8 cellular contexts compared by ENCODE assay signal in the genomic region with DNA sequence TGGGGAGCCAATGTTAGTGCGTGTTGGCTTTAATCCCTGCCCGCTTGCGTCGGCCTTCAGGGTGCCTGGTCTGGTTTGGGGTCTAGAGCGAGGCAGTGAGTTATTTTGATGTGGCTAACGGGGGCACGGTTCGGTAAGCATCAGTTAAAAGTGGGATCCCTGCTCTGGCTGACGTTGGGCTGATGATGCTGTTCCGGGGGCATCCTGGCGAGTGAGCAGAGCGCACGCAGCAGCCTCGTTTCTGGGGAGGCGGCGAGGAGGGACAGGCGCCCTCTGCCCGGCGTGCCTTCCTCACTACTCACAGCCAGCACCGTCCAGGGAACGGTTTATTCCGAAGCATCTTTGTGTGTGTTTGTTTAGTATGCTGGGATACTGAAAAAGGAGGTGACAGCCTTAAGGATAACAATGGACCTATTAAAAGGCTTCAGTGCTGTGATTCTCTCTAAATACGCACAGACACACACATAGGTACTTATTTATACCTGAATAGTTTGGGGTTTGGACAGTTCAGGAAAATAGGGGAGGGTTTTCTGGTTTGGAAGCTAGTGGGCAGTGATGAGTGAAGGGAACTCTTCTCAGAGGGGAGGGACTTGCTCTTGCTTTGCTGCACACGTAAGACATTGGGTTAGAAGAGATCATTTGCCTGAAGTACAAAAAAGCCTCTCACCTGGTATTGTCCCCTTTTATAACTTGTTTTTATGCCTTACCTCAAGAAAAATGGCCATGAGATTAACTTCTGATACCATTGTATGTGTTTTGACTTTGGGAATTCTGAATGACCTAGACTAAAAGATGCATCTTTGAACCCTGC. TPM values are rescaled to one million over a fixed set of nuclear protein-coding genes. Genes with fewer than 3 reads are reported as not detected.
A peak's percentile ranks its signal among the peaks of the same experiment; 100 is the strongest.
DNase-seq lines count a peak whose midpoint lies in the region; ATAC-seq, FAIRE-seq and TF ChIP-seq lines count a peak whose summit lies in the region.

No MANE protein-coding gene starts in this region.

- H3K36me3 Mint-ChIP-seq in stimulated activated memory B cell treated with anti-CD40 and anti-IgM and Interleukin-4, amounts not matched to agents 10 μg/mL and 1 μg/mL and 100 μg/mL, for 72 hours, result no peaks in the 10 kb centered on the region

- intact Hi-C loops in lower leg skin (cut with DNase I; ENCODE audit: low total_unique reads), result no loop called here

- H3K4me3 Mint-ChIP-seq in stimulated activated memory B cell treated with anti-CD40 and anti-IgM and Interleukin-4, amounts not matched to agents 10 μg/mL and 1 μg/mL and 100 μg/mL, for 72 hours, result peak overlapping the region; percentile 84

- peak overlapping the region; percentile 76 for H3K27ac Mint-ChIP-seq in stimulated activated memory B cell treated with anti-CD40 and anti-IgM and Interleukin-4, amounts not matched to agents 10 μg/mL and 1 μg/mL and 100 μg/mL, for 72 hours

- peaks cover 88% of the 10 kb centered on the region for H3K79me2 ChIP-seq in ACC112 (ENCODE audit: control insufficient read depth, insufficient read depth, low read length, unreplicated experiment)

- H2AFZ ChIP-seq in ACC112 (ENCODE audit: low read length, unreplicated experiment), result peak overlapping the region; percentile 51

- TF ChIP-seq POLR2A in lower leg skin (IDR thresholded peaks at IDR 0.05), result no peak

- DNase-seq in GM18507 (ENCODE audit: extremely low spot score, insufficient read length, low read depth), result no peak
- peak; percentile 69 to 94 for DNase-seq in SW 1271 (lab: John Stamatoyannopoulos, UW)
- peak; percentile 79 for DNase-seq in dedifferentiated amniotic fluid mesenchymal stem cell (ENCODE audit: extremely low spot score)
- DNase-seq in lower leg skin (ENCODE audit: low spot score in 2 of 2), result peak in 1 of 2 donors; percentile 90

- H3K4me3 ChIP-seq in ACC112 (ENCODE audit: low read depth, low read length), result peak overlapping the region; percentile 85
- H3K4me3 ChIP-seq in lower leg skin (ENCODE audit: low read depth, poor library complexity, severe bottlenecking), result peak overlapping the region; percentile 89

- no peak for TF ChIP-seq CTCF in lower leg skin (IDR thresholded peaks at IDR 0.05)

- H3K27me3 ChIP-seq in ACC112 (ENCODE audit: insufficient read depth, low read length), result no peaks in the 10 kb centered on the region

- peaks cover 18% of the 10 kb centered on the region; the same call in 1 of the 2 replicates for H3K36me3 ChIP-seq in ACC112 (ENCODE audit: insufficient read depth, low read length)

- H3K9me3 Mint-ChIP-seq in stimulated activated memory B cell treated with anti-CD40 and anti-IgM and Interleukin-4, amounts not matched to agents 10 μg/mL and 1 μg/mL and 100 μg/mL, for 72 hours, result peaks cover 4% of the 10 kb centered on the region

- H3K27me3 Mint-ChIP-seq in stimulated activated memory B cell treated with anti-CD40 and anti-IgM and Interleukin-4, amounts not matched to agents 10 μg/mL and 1 μg/mL and 100 μg/mL, for 72 hours, result peaks cover 52% of the 10 kb centered on the region

- peak; percentile 65 for FAIRE-seq in GM18507 (lab: Jason Lieb, UNC)

- H3K4me1 Mint-ChIP-seq in stimulated activated memory B cell treated with anti-CD40 and anti-IgM and Interleukin-4, amounts not matched to agents 10 μg/mL and 1 μg/mL and 100 μg/mL, for 72 hours, result peaks cover 29% of the 10 kb centered on the region

- WGBS in lower leg skin, 2 donors, result 0 to 1% methylated on average over 22 to 24 of the region's 24 CpGs

- peak overlapping the region; percentile 83 for H3K27ac ChIP-seq in ACC112 (ENCODE audit: low read depth, low read length)

- ATAC-seq in HG03097 (IDR thresholded peaks at IDR 0.05; ENCODE audit: low FRiP score, unreplicated experiment) (peak; percentile 34), esophagus mucosa (no peak)
- peak; percentile 29 for ATAC-seq in stimulated activated memory B cell treated with anti-CD40 and anti-IgM and Interleukin-4, amounts not matched to agents 10 μg/mL and 1 μg/mL and 100 μg/mL, for 72 hours

- H3K4me1 ChIP-seq in ACC112 (ENCODE audit: control insufficient read depth, insufficient read depth, low read length, unreplicated experiment), result peaks cover 57% of the 10 kb centered on the region

RNA-seq across cellular contexts. Expression of a gene that starts 2.1 kb away (rescaled TPM):
- total RNA-seq in lower leg skin, result 100 to 1,000 TPM in 3 of 4 donors, 10 to 100 TPM in 1; 71.7 to 132 (median 118) TPM
- total RNA-seq in esophagus mucosa, result 15.2 TPM
